ENCODE assay signal across 29 cellular contexts in the genomic region with DNA sequence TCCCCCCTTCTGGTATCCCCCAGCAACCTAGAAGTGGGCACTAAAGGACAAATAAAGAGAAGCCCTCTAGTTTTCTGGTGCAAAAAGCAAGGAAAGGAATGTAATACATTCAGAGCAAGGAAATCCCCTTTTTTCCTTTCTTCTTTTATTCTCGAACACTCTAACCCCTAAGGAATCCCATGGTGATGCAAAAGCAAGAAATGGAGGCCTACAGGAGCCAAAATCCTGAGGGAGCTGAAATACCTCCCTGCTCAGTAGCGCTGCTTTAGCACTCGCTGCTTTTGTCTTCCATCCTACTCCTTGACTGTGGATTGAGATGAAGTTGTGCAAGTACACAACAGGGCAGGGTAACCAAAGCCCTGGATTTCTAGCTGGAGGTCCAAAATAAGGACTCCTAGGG.
"Had no signal": no experiment of that assay in that cellular context is flagged by ENCODE, and none has a peak within 500 bp of the region (broad histone marks: within the 10 kb centered on the region; RNA-seq: fewer than 3 reads in every experiment).

No MANE protein-coding gene starts in this region.

- H3K27me3 ChIP-seq: dorsolateral prefrontal cortex, heart right ventricle, neutrophil, right atrium auricular region, suprapubic skin, transverse colon, upper lobe of right lung, uterus had no signal

- H3K27ac ChIP-seq: dorsolateral prefrontal cortex, epithelial cell of prostate, heart right ventricle, neutrophil, parathyroid adenoma, prostate gland, right atrium auricular region, suprapubic skin, transverse colon, upper lobe of right lung, uterus had no signal

- ATAC-seq: esophagus mucosa; heart right ventricle; left lobe of liver; natural killer cell treated with Interleukin-12 subunit alpha and Interleukin-12 subunit beta and Interleukin-15 and Interleukin-18, amount 100 ng/mL, for 72 hours; sciatic nerve; stimulated activated naive CD8-positive, alpha-beta T cell treated with anti-CD3 and anti-CD28 coated beads, Interleukin-15, amount 100 ng/mL, for 72 hours; upper lobe of right lung had no signal

- H3K4me3 ChIP-seq: dorsolateral prefrontal cortex, heart right ventricle, lung, prostate gland, right atrium auricular region, smooth muscle cell, suprapubic skin, transverse colon, upper lobe of right lung, uterus had no signal

- H3K36me3 ChIP-seq: heart right ventricle, neutrophil, prostate gland, right atrium auricular region, transverse colon, upper lobe of right lung, uterus had no signal

- H3K4me1 ChIP-seq: parathyroid adenoma, prostate gland, right atrium auricular region, suprapubic skin, transverse colon, upper lobe of right lung, uterus had no signal

- H3K9ac ChIP-seq: parathyroid adenoma had no signal

- H3K9me3 ChIP-seq: neutrophil, prostate gland, suprapubic skin, upper lobe of right lung had no signal

- DNase-seq: dorsolateral prefrontal cortex; effector CD4-positive, alpha-beta T cell; foreskin melanocyte; glutamatergic neuron; heart right ventricle; hippocampal formation; kidney; naive B cell; stimulated activated CD4-positive, alpha-beta T cell treated with anti-CD3 and anti-CD28 coated beads, Interleukin-12 subunit alpha, Interleukin-12 subunit beta, amount 100 ng/mL, for 4 hours; stimulated activated CD4-positive, alpha-beta T cell treated with anti-CD3 and anti-CD28 coated beads, Interleukin-1b, Interleukin-23, amount 100 ng/mL, for 48 hours; stimulated activated CD4-positive, alpha-beta T cell treated with anti-CD3 and anti-CD28 coated beads, Interleukin-4, amount 100 ng/mL, for 1 hour; stimulated activated CD8-positive, alpha-beta memory T cell treated with anti-CD3 and anti-CD28 coated beads, Interleukin-4, amount 100 ng/mL, for 48 hours; stimulated activated naive CD4-positive, alpha-beta T cell; stimulated activated naive CD8-positive, alpha-beta T cell treated with anti-CD3 and anti-CD28 coated beads, Interleukin-15, amount 100 ng/mL, for 72 hours; transverse colon; upper lobe of right lung; uterus had no signal
